14 cellular contexts compared by ENCODE assay signal in the genomic region with DNA sequence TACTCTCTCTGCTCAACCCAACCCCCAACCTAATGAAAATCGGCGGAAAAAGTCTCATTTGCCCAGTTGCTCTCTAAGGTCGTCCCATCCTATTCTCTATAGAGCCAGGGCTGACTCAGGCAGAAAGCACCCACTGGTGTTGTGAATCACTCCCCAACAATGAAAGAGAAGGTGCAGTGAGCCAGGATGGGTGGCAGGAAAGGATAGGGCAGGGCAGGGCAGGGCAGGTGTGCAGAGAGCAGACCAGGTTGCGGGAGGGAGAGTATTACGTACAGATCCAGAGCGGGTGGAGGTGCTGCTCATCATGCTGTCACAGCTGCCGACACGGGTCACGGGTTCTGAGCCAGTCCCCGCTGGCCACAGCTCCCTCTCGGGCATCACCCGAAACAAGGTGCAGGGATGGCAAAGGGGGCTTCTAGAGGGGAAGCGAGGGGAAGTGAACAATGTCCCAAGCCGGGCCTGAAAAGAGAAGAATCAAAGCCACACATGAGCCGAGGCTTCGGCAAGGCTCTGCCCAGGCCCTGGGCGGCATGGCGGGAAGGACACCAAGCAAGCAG. TPM values are rescaled to one million over a fixed set of nuclear protein-coding genes. Genes with fewer than 3 reads are reported as not detected.
A peak's percentile ranks its signal among the peaks of the same experiment; 100 is the strongest.
DNase-seq lines count a peak whose midpoint lies in the region; ATAC-seq and TF ChIP-seq lines count a peak whose summit lies in the region.
"Had no signal": no experiment of that assay in that cellular context is flagged by ENCODE, and none has a peak within 500 bp of the region (broad histone marks: within the 10 kb centered on the region; RNA-seq: fewer than 3 reads in every experiment).

No MANE protein-coding gene starts in this region.

- H3K4me1 ChIP-seq in breast epithelium (peaks cover 0 to 16% of the 10 kb centered on the region in 2 donors), mesenchymal stem cell (ENCODE audit: control insufficient read depth, insufficient read depth, low read depth, low read length) (peaks cover 22% of the 10 kb centered on the region)

- no peak overlapping the region for H3K23ac ChIP-seq in mesenchymal stem cell (ENCODE audit: low read length in 2 of 2)

- H3K27ac ChIP-seq in breast epithelium (peak overlapping the region; percentile 84 to 93), mesenchymal stem cell (ENCODE audit: low read length, poor library complexity, severe bottlenecking) (peak overlapping the region; percentile 3)
- H3K27ac ChIP-seq: SK-N-MC had no signal

- H3K14ac ChIP-seq in mesenchymal stem cell (ENCODE audit: low read length in 2 of 2), result no peak overlapping the region

- H3K79me1 ChIP-seq in mesenchymal stem cell (replicated peaks; ENCODE audit: low read length, poor library complexity, severe bottlenecking), result no peaks in the 10 kb centered on the region

- H2BK15ac ChIP-seq in mesenchymal stem cell (ENCODE audit: low read depth, poor library complexity, severe bottlenecking), result no peak overlapping the region

- no peaks in the 10 kb centered on the region for H3K27me3 ChIP-seq in breast epithelium
- H3K27me3 ChIP-seq in mesenchymal stem cell (ENCODE audit: control insufficient read depth in 1 of 2, insufficient read depth in 1 of 2, low read length in 2 of 2), result peaks cover 0 to 6% of the 10 kb centered on the region in 2 experiments

- intact Hi-C loops in breast epithelium (cut with DNase I; ENCODE audit: low total_unique reads), result no loop called here

- no peak for TF ChIP-seq POLR2A in breast epithelium (IDR thresholded peaks at IDR 0.05)

- H2BK12ac ChIP-seq in mesenchymal stem cell (ENCODE audit: low read length in 2 of 2), result no peak overlapping the region

- no peak overlapping the region for H4K8ac ChIP-seq in mesenchymal stem cell (ENCODE audit: low read length)

- H4K91ac ChIP-seq in mesenchymal stem cell (ENCODE audit: low read length), result peak overlapping the region; percentile 15

- no peak overlapping the region for H3K9ac ChIP-seq in mesenchymal stem cell (ENCODE audit: low read length)

- no peak overlapping the region for H2BK5ac ChIP-seq in mesenchymal stem cell (ENCODE audit: low read depth, low read length, poor library complexity, severe bottlenecking)

- H2AFZ ChIP-seq in mesenchymal stem cell (ENCODE audit: low read depth, low read length), result no peak overlapping the region

- H3K18ac ChIP-seq in mesenchymal stem cell (ENCODE audit: low read depth in 1 of 2, low read length in 2 of 2), result no peak overlapping the region

- no peak for TF ChIP-seq CTCF in breast epithelium (IDR thresholded peaks at IDR 0.05)

- H3K9me3 ChIP-seq in breast epithelium (no peaks in the 10 kb centered on the region), mesenchymal stem cell (ENCODE audit: control insufficient read depth, low read length) (no peaks in the 10 kb centered on the region)

- WGBS in mesenchymal stem cell, result 89% methylated on average over 18 of the region's 18 CpGs

- ATAC-seq in GM21737 (IDR thresholded peaks at IDR 0.05; ENCODE audit: unreplicated experiment), result no peak

- no peak overlapping the region for H3K4me2 ChIP-seq in mesenchymal stem cell (ENCODE audit: low read length, poor library complexity, severe bottlenecking)

- peak overlapping the region; percentile 17 for H2AK5ac ChIP-seq in mesenchymal stem cell (ENCODE audit: low read length, severe bottlenecking)

- peak; percentile 96 for DNase-seq in A172 (ENCODE audit: low spot score)
- DNase-seq in LHCN-M2 (ENCODE audit: low read depth), result peak; percentile 77
- DNase-seq in breast epithelium (ENCODE audit: low spot score in 2 of 2), result peak in 1 of 2 donors; percentile 64
- DNase-seq in mesenchymal stem cell, result no peak
- no peak for DNase-seq in AG08396 (ENCODE audit: low spot score)
- no peak for DNase-seq in activated CD4-positive, CD25-positive, alpha-beta regulatory T cell treated with anti-CD3 and anti-CD28 coated beads, Interleukin-2, amount 50 U/mL, for 72 hours
- DNase-seq in DMS114 treated with DMSO at 0.1 percent for 48 hours (lab: John Stamatoyannopoulos, UW; ENCODE audit: unreplicated experiment), result no peak
- DNase-seq: activated CD4-positive, alpha-beta memory T cell treated with anti-CD3 and anti-CD28 coated beads for 36 hours; activated naive CD4-positive, alpha-beta T cell treated with Interleukin-2 at 50 U/mL for 16 hours; cortex of kidney; GF-D8; NCI-H524 treated with DMSO at 0.1 percent for 48 hours had no signal

- H3K4me3 ChIP-seq in breast epithelium (peak overlapping the region in 2 of 3 donors; percentile 13 to 26), mesenchymal stem cell (ENCODE audit: insufficient read depth in 1 of 2, low read depth in 1 of 2, low read length in 2 of 2) (no peak overlapping the region)
- H3K4me3 ChIP-seq: SK-N-MC had no signal

- H3K4ac ChIP-seq in mesenchymal stem cell (ENCODE audit: low read depth in 1 of 2, low read length in 2 of 2), result no peak overlapping the region

- no peak overlapping the region for H2BK120ac ChIP-seq in mesenchymal stem cell (ENCODE audit: low read depth, low read length)

- H3K36me3 ChIP-seq in breast epithelium (no peaks in the 10 kb centered on the region), mesenchymal stem cell (ENCODE audit: control insufficient read depth in 1 of 2, insufficient read depth in 2 of 2, low read depth in 1 of 2, low read length in 2 of 2) (no peaks in the 10 kb centered on the region)

RNA-seq across cellular contexts. Expression of gene C1orf116, which starts 5.3 kb away (rescaled TPM):
- 0.31 and 1.4 TPM in 2 replicates for total RNA-seq in A172 (2014; rRNA removed; shearing (Covaris generic))
- total RNA-seq in LHCN-M2 (2014; rRNA removed), result under 0.01 TPM in 1 of 2 replicates, not detected in the other
- 0.02 TPM for polyA plus RNA-seq in LHCN-M2 (2012)
- 10 to 100 TPM in 1 of 3 donors, 1 to 10 TPM in 1, under 1 TPM in 1; under 0.01 to 22.2 (median 5.6) TPM for total RNA-seq in breast epithelium
- 0.01 TPM for polyA plus RNA-seq in mesenchymal stem cell (2013, experiment 1 of 2)
- 0.01 TPM for polyA plus RNA-seq in mesenchymal stem cell (2013, experiment 2 of 2)
- total RNA-seq: activated CD4-positive, alpha-beta memory T cell treated with anti-CD3 and anti-CD28 coated beads for 36 hours had no signal

RNA-seq across cellular contexts. Expression of gene YOD1, which starts 23.7 kb away (rescaled TPM):
- total RNA-seq in A172 (2014; rRNA removed; shearing (Covaris generic)), result 4.4 and 5.1 TPM in 2 replicates
- total RNA-seq in LHCN-M2 (2014; rRNA removed) (5.0 and 5.6 TPM in 2 replicates), breast epithelium (10 to 100 TPM in 1 of 3 donors, 1 to 10 TPM in 2; 6.9 to 13.3 (median 9.2) TPM)
- 1.6 TPM for polyA plus RNA-seq in LHCN-M2 (2012)
- polyA plus RNA-seq in mesenchymal stem cell (2013, experiment 1 of 2), result 2.7 TPM
- 2.7 TPM for polyA plus RNA-seq in mesenchymal stem cell (2013, experiment 2 of 2)

RNA-seq across cellular contexts. Expression of gene PFKFB2, which starts 25.8 kb away (rescaled TPM):
- total RNA-seq in A172 (2014; rRNA removed; shearing (Covaris generic)), result 15.6 and 17.4 TPM in 2 replicates
- total RNA-seq in LHCN-M2 (2014; rRNA removed) (1.6 and 3.0 TPM in 2 replicates), breast epithelium (10 to 100 TPM in 1 of 3 donors, 1 to 10 TPM in 2; 7.5 to 13.2 (median 8.2) TPM)
- 2.1 TPM for polyA plus RNA-seq in LHCN-M2 (2012)
- polyA plus RNA-seq in mesenchymal stem cell (2013, experiment 1 of 2), result 3.6 TPM
- 3.4 TPM for polyA plus RNA-seq in mesenchymal stem cell (2013, experiment 2 of 2)

RNA-seq across cellular contexts. Expression of gene FCAMR, which starts 57.0 kb away (rescaled TPM):
- total RNA-seq in A172 (2014; rRNA removed; shearing (Covaris generic)), result not detected in 2 replicates
- total RNA-seq in LHCN-M2 (2014; rRNA removed) (not detected in 2 replicates), breast epithelium (not detected)
- polyA plus RNA-seq in LHCN-M2 (2012), result not detected
- polyA plus RNA-seq in mesenchymal stem cell (2013, experiment 1 of 2), result not detected
- not detected for polyA plus RNA-seq in mesenchymal stem cell (2013, experiment 2 of 2)
- total RNA-seq: activated CD4-positive, alpha-beta memory T cell treated with anti-CD3 and anti-CD28 coated beads for 36 hours had no signal

Comparison
In these comparisons a context has a peak if more than half of its experiments do, and no peak if none do; other contexts are left out.
1. DNase-seq: peak in A172 (single experiment) and LHCN-M2 (single experiment); none in mesenchymal stem cell (single experiment), AG08396 (single experiment), activated CD4-positive, CD25-positive, alpha-beta regulatory T cell treated with anti-CD3 and anti-CD28 coated beads, Interleukin-2, amount 50 U/mL, for 72 hours (single experiment) and DMS114 treated with DMSO at 0.1 percent for 48 hours (single experiment).
2. H3K4me3 ChIP-seq: peak in breast epithelium (2 of 3); none in mesenchymal stem cell (0 of 2).